ENCODE assay signal across 23 cellular contexts in genomic region chrX:46610070-46610658, GRCh38.
"Had no signal": no experiment of that assay in that cellular context is flagged by ENCODE, and none has a peak within 500 bp of the region (broad histone marks: within the 10 kb centered on the region; RNA-seq: fewer than 3 reads in every experiment).

No MANE protein-coding gene starts in this region.

- H3K27ac ChIP-seq: adrenal gland, ascending aorta, brain microvascular endothelial cell, gastrocnemius medialis, tibial nerve had no signal

- H3K4me1 Mint-ChIP-seq: nephron; stimulated activated naive B cell treated with anti-CD40 and anti-IgM and Interleukin-4, amounts not matched to agents 10 μg/mL and 1 μg/mL and 100 μg/mL, for 72 hours had no signal

- ATAC-seq: effector memory CD8-positive, alpha-beta T cell; gastrocnemius medialis; right cardiac atrium; stimulated activated naive B cell treated with anti-CD40 and anti-IgM and Interleukin-4, amounts not matched to agents 10 μg/mL and 1 μg/mL and 100 μg/mL, for 72 hours had no signal

- H3K4me1 ChIP-seq: adrenal gland, ascending aorta, gastrocnemius medialis, tibial nerve had no signal

- H3K27me3 Mint-ChIP-seq: effector memory CD8-positive, alpha-beta T cell; stimulated activated naive B cell treated with anti-CD40 and anti-IgM and Interleukin-4, amounts not matched to agents 10 μg/mL and 1 μg/mL and 100 μg/mL, for 72 hours had no signal

- H3K9me3 ChIP-seq: adrenal gland, ascending aorta, gastrocnemius medialis, tibial nerve had no signal

- H3K4me3 ChIP-seq: adrenal gland, ascending aorta, gastrocnemius medialis, tibial nerve had no signal

- H3K4me3 Mint-ChIP-seq: effector memory CD8-positive, alpha-beta T cell; nephron; stimulated activated naive B cell treated with anti-CD40 and anti-IgM and Interleukin-4, amounts not matched to agents 10 μg/mL and 1 μg/mL and 100 μg/mL, for 72 hours had no signal

- H3K9me3 Mint-ChIP-seq: activated naive CD4-positive, alpha-beta T cell treated with anti-CD3 and anti-CD28 coated beads, Interleukin-2, amount 50 U/mL, for 72 hours; effector memory CD8-positive, alpha-beta T cell; nephron; stimulated activated naive B cell treated with anti-CD40 and anti-IgM and Interleukin-4, amounts not matched to agents 10 μg/mL and 1 μg/mL and 100 μg/mL, for 72 hours had no signal

- H3K36me3 ChIP-seq: adrenal gland, ascending aorta, brain microvascular endothelial cell, gastrocnemius medialis, tibial nerve had no signal

- H3K27ac Mint-ChIP-seq: activated naive CD4-positive, alpha-beta T cell treated with anti-CD3 and anti-CD28 coated beads, Interleukin-2, amount 50 U/mL, for 72 hours; effector memory CD8-positive, alpha-beta T cell; nephron; stimulated activated naive B cell treated with anti-CD40 and anti-IgM and Interleukin-4, amounts not matched to agents 10 μg/mL and 1 μg/mL and 100 μg/mL, for 72 hours had no signal

- H3K27me3 ChIP-seq: ascending aorta, brain microvascular endothelial cell, gastrocnemius medialis, tibial nerve had no signal

- DNase-seq: activated CD8-positive, alpha-beta memory T cell treated with anti-CD3 and anti-CD28 coated beads, Interleukin-2, amount 50 U/mL, for 4 hours; activated gamma-delta T cell treated with Interleukin-2 at 50 U/mL for 16 hours; activated T-cell treated with anti-CD3 and anti-CD28 coated beads, Interleukin-2, amount 50 U/mL, for 1 hour; adrenal gland; brain microvascular endothelial cell; caudate nucleus; cortex of kidney; effector memory CD8-positive, alpha-beta T cell; erythroblast; gastrocnemius medialis; glutamatergic neuron; islet precursor cell; mammary epithelial cell; posterior cingulate gyrus; right cardiac atrium; stimulated activated CD4-positive, alpha-beta T cell treated with anti-CD3 and anti-CD28 coated beads, Interleukin-15, amount 100 ng/mL, for 24 hours; stimulated activated CD4-positive, alpha-beta T cell treated with anti-CD3 and anti-CD28 coated beads, Interleukin-2, amount 100 ng/mL, for 24 hours; stimulated activated naive B cell treated with anti-CD40 and anti-IgM and Interleukin-4, amounts not matched to agents 10 μg/mL and 1 μg/mL and 100 μg/mL, for 72 hours; T1000 had no signal
